In genomic region chr12:45674583-45674982, GRCh38 we compare ENCODE assay signal across 13 cellular contexts. TPM values are rescaled to one million over a fixed set of nuclear protein-coding genes. Genes with fewer than 3 reads are reported as not detected.
DNase-seq lines count a peak whose midpoint lies in the region; ATAC-seq and TF ChIP-seq lines count a peak whose summit lies in the region.
"Had no signal": no experiment of that assay in that cellular context is flagged by ENCODE, and none has a peak within 500 bp of the region (broad histone marks: within the 10 kb centered on the region; RNA-seq: fewer than 3 reads in every experiment).

No MANE protein-coding gene starts in this region.

- no peak for TF ChIP-seq EP300 in sigmoid colon (IDR thresholded peaks at IDR 0.05)

- H3K27ac ChIP-seq in PC-3 (ENCODE audit: low read length) (no peak overlapping the region), fibroblast of lung (ENCODE audit: insufficient read depth, low read length) (no peak overlapping the region), sigmoid colon (peak overlapping the region in 3 of 4 donors; percentile 44 to 70 (median 44))
- H3K27ac ChIP-seq: testis, VCaP had no signal

- H3K4me1 ChIP-seq in PC-3 (ENCODE audit: insufficient read depth, low read length) (peaks cover 25% of the 10 kb centered on the region), fibroblast of lung (ENCODE audit: control insufficient read depth, extremely low read depth, insufficient read depth, low read length) (peaks cover 12% of the 10 kb centered on the region), sigmoid colon (peaks cover 0 to 32% (median 21%) of the 10 kb centered on the region in 4 donors)
- H3K4me1 ChIP-seq: testis had no signal

- CTCF ChIA-PET in PC-3 (lab: Charles Lee), result no interaction called here

- H3K4me1 Mint-ChIP-seq in stimulated activated naive CD8-positive, alpha-beta T cell treated with anti-CD3 and anti-CD28 coated beads, Interleukin-15, amount 100 ng/mL, for 72 hours, result peaks cover 9% of the 10 kb centered on the region

- H3K4me2 ChIP-seq in PC-3 (ENCODE audit: low read length) (peak overlapping the region; percentile 17), fibroblast of lung (ENCODE audit: extremely low read depth, insufficient read depth, low read length) (peak overlapping the region; percentile 4)

- 60 to 61% methylated on average over 5 of the region's 5 CpGs for WGBS in sigmoid colon, 2 donors

- intact Hi-C loops in PC-3 (cut with micrococcal nuclease), result loop anchor here (5.0 kb wide), 1 partner anchor 57 kb away; no protein-coding TSS in a partner anchor
- intact Hi-C loops in sigmoid colon (cut with DNase I), result no loop called here

- POLR2A ChIA-PET in PC-3 (lab: Charles Lee; ENCODE audit: unreplicated experiment), result no interaction called here

- no peaks in the 10 kb centered on the region for H3K79me2 ChIP-seq in PC-3 (ENCODE audit: low read length)
- no peaks in the 10 kb centered on the region for H3K79me2 ChIP-seq in fibroblast of lung (ENCODE audit: control insufficient read depth, insufficient read depth, low read length)

- ATAC-seq in PC-3 (peak; percentile 88), left lobe of liver (no peak), GM19324 (IDR thresholded peaks at IDR 0.05; ENCODE audit: low FRiP score, unreplicated experiment) (no peak)
- ATAC-seq in stimulated activated naive CD8-positive, alpha-beta T cell treated with anti-CD3 and anti-CD28 coated beads, Interleukin-15, amount 100 ng/mL, for 72 hours, result no peak

- H3K27me3 ChIP-seq in PC-3 (ENCODE audit: low read length) (no peaks in the 10 kb centered on the region), fibroblast of lung (ENCODE audit: control insufficient read depth, insufficient read depth, low read length) (no peaks in the 10 kb centered on the region), sigmoid colon (no peaks in the 10 kb centered on the region)
- H3K27me3 ChIP-seq: testis had no signal

- H2AFZ ChIP-seq in PC-3 (ENCODE audit: low read length), result 0 out of 2 replicates have a peak overlapping the region, but pooled peaks have one; percentile 18
- H2AFZ ChIP-seq in fibroblast of lung (ENCODE audit: low read length), result no peak overlapping the region

- H3K4me3 ChIP-seq in PC-3 (ENCODE audit: low read length) (no peak overlapping the region), fibroblast of lung (replicated peaks in 1 of 4; ENCODE audit: control extremely low read depth in 1 of 4, insufficient read depth in 1 of 4, low read depth in 3 of 4, low read length in 4 of 4) (no peak overlapping the region), sigmoid colon (no peak overlapping the region)
- H3K4me3 ChIP-seq: skin epidermis, testis had no signal

- H3K27me3 Mint-ChIP-seq in stimulated activated naive CD8-positive, alpha-beta T cell treated with anti-CD3 and anti-CD28 coated beads, Interleukin-15, amount 100 ng/mL, for 72 hours, result no peaks in the 10 kb centered on the region
- H3K27me3 Mint-ChIP-seq: activated naive CD8-positive, alpha-beta T cell had no signal

- no peak overlapping the region for H3K27ac Mint-ChIP-seq in stimulated activated naive CD8-positive, alpha-beta T cell treated with anti-CD3 and anti-CD28 coated beads, Interleukin-15, amount 100 ng/mL, for 72 hours
- H3K27ac Mint-ChIP-seq: activated naive CD8-positive, alpha-beta T cell had no signal

- no peaks in the 10 kb centered on the region for H3F3A ChIP-seq in PC-3 (ENCODE audit: low read length, unreplicated experiment)

- no TSS peak for BruUV-seq in PC-3 (replicated peaks; lab: Mats Ljungman, UMichigan)

- H4K20me1 ChIP-seq in PC-3 (ENCODE audit: low read length) (no peaks in the 10 kb centered on the region), fibroblast of lung (ENCODE audit: control insufficient read depth, extremely low read depth, insufficient read depth, low read length) (no peaks in the 10 kb centered on the region)

- no peak overlapping the region for H3K4me3 Mint-ChIP-seq in stimulated activated naive CD8-positive, alpha-beta T cell treated with anti-CD3 and anti-CD28 coated beads, Interleukin-15, amount 100 ng/mL, for 72 hours
- H3K4me3 Mint-ChIP-seq: activated naive CD8-positive, alpha-beta T cell had no signal

- peak; percentile 57 for DNase-seq in GM04503 (ENCODE audit: low read depth)
- peak; percentile 98 for DNase-seq in PC-3
- DNase-seq in fibroblast of lung (ENCODE audit: low read depth in 2 of 2), result peak; percentile 92 to 96
- DNase-seq in sigmoid colon, result peak; percentile 75
- no peak for DNase-seq in left lobe of liver (ENCODE audit: low spot score)
- no peak for DNase-seq in occipital lobe (lab: John Stamatoyannopoulos, UW)
- no peak for DNase-seq in stimulated activated naive CD8-positive, alpha-beta T cell treated with anti-CD3 and anti-CD28 coated beads, Interleukin-15, amount 100 ng/mL, for 72 hours
- DNase-seq: NCI-H524, testis had no signal

- H3K9ac ChIP-seq in PC-3 (ENCODE audit: low read length), result no peak overlapping the region
- H3K9ac ChIP-seq in fibroblast of lung (ENCODE audit: insufficient read depth, low read length), result no peak overlapping the region

- H3K36me3 ChIP-seq in PC-3 (ENCODE audit: low read depth, low read length) (no peaks in the 10 kb centered on the region), fibroblast of lung (ENCODE audit: control insufficient read depth, insufficient read depth, low read length) (no peaks in the 10 kb centered on the region), sigmoid colon (no peaks in the 10 kb centered on the region)

- no peaks in the 10 kb centered on the region for H3K9me3 ChIP-seq in PC-3 (ENCODE audit: low read length)
- H3K9me3 ChIP-seq in fibroblast of lung (ENCODE audit: control insufficient read depth, insufficient read depth, low read depth, low read length), result no peaks in the 10 kb centered on the region
- no peaks in the 10 kb centered on the region for H3K9me3 ChIP-seq in sigmoid colon
- H3K9me3 ChIP-seq: testis had no signal

- TF ChIP-seq POLR2A in sigmoid colon (IDR thresholded peaks at IDR 0.05), result no peak

- TF ChIP-seq CTCF in PC-3 (conservative IDR thresholded peaks at IDR 0.05; ENCODE audit: low read depth, low read length), result no peak
- no peak for TF ChIP-seq CTCF in fibroblast of lung (conservative IDR thresholded peaks at IDR 0.05 in 1 of 2, IDR thresholded peaks at IDR 0.05 in 1 of 2; ENCODE audit: low read depth in 1 of 2, low read length in 2 of 2)
- no peak for TF ChIP-seq CTCF in sigmoid colon (IDR thresholded peaks at IDR 0.05)

- H3K9me2 ChIP-seq in PC-3 (replicated peaks; ENCODE audit: low read length), result no peaks in the 10 kb centered on the region

- no peaks in the 10 kb centered on the region for H3K9me3 Mint-ChIP-seq in stimulated activated naive CD8-positive, alpha-beta T cell treated with anti-CD3 and anti-CD28 coated beads, Interleukin-15, amount 100 ng/mL, for 72 hours

RNA-seq across cellular contexts. Expression of gene ARID2, which starts 54.9 kb away (rescaled TPM):
- total RNA-seq in PC-3 (2014; rRNA removed) (15.4 and 25.0 TPM in 2 replicates), fibroblast of lung (13.4 and 15.7 TPM in 2 replicates), sigmoid colon (10 to 100 TPM; 31.0 to 42.4 (median 37.4) TPM), left lobe of liver (9.4 TPM), occipital lobe (46.5 TPM)
- polyA plus RNA-seq in fibroblast of lung (14.0 and 14.5 TPM in 2 replicates), sigmoid colon (1 to 10 TPM; 3.2 to 6.5 (median 3.6) TPM)
- 5.0 and 6.2 TPM in 2 replicates for polyA plus RNA-seq in fibroblast of lung (2012)
- polyA minus RNA-seq in fibroblast of lung (ENCODE audit: low replicate concordance), result 10.8 and 11.0 TPM in 2 replicates

Comparison
In these comparisons a context has a peak if more than half of its experiments do, and no peak if none do; other contexts are left out.
1. DNase-seq: peak in GM04503 (single experiment), PC-3 (single experiment), fibroblast of lung (2 of 2) and sigmoid colon (single experiment); none in left lobe of liver (single experiment), occipital lobe (single experiment) and stimulated activated naive CD8-positive, alpha-beta T cell treated with anti-CD3 and anti-CD28 coated beads, Interleukin-15, amount 100 ng/mL, for 72 hours (0 of 2).
2. H3K27ac ChIP-seq: peak in sigmoid colon (3 of 4); none in PC-3 (single experiment) and fibroblast of lung (single experiment).